In genomic region chr6:43376551-43376981, GRCh38 we compare ENCODE assay signal across 12 cellular contexts. TPM values are rescaled to one million over a fixed set of nuclear protein-coding genes. Genes with fewer than 3 reads are reported as not detected.
A peak's percentile ranks its signal among the peaks of the same experiment; 100 is the strongest.
DNase-seq lines count a peak whose midpoint lies in the region; ATAC-seq, FAIRE-seq and TF ChIP-seq lines count a peak whose summit lies in the region.
"Had no signal": no experiment of that assay in that cellular context is flagged by ENCODE, and none has a peak within 500 bp of the region (broad histone marks: within the 10 kb centered on the region; RNA-seq: fewer than 3 reads in every experiment).

No MANE protein-coding gene starts in this region.

- no peaks in the 10 kb centered on the region for H3K4me1 Mint-ChIP-seq in chondrocyte (ENCODE audit: low read depth)

- no peak overlapping the region for H3K4me3 Mint-ChIP-seq in chondrocyte (ENCODE audit: unreplicated experiment)

- no peaks in the 10 kb centered on the region for H3K36me3 Mint-ChIP-seq in chondrocyte (ENCODE audit: low read depth)

- no peaks in the 10 kb centered on the region for H3K9me1 ChIP-seq in keratinocyte (ENCODE audit: control insufficient read depth, extremely low read depth, insufficient read depth, low read length)

- peaks cover 20% of the 10 kb centered on the region for H3K27me3 Mint-ChIP-seq in chondrocyte (ENCODE audit: low read depth)

- H2AFZ ChIP-seq in keratinocyte (ENCODE audit: control insufficient read depth, low read length): peak overlapping the region; percentile 14

- H3K9me3 Mint-ChIP-seq in chondrocyte (ENCODE audit: low read depth): no peaks in the 10 kb centered on the region

- ATAC-seq in GM21390 (IDR thresholded peaks at IDR 0.05; ENCODE audit: unreplicated experiment): peak; percentile 51
- ATAC-seq: heart left ventricle had no signal

- H3K9ac ChIP-seq in keratinocyte (ENCODE audit: control insufficient read depth, extremely low read depth, insufficient read depth, low read length): no peak overlapping the region

- peak overlapping the region; percentile 70 for H3K27ac ChIP-seq in keratinocyte (ENCODE audit: control insufficient read depth, insufficient read depth, low read length)
- H3K27ac ChIP-seq: heart left ventricle had no signal

- TF ChIP-seq CTCF in keratinocyte (optimal IDR thresholded peaks at IDR 0.05 in 1 of 3, IDR thresholded peaks at IDR 0.05 in 1 of 3, conservative IDR thresholded peaks at IDR 0.05 in 1 of 3; ENCODE audit: extremely low read depth in 1 of 3, insufficient read depth in 2 of 3, low read length in 3 of 3) (no peak), chondrocyte (IDR thresholded peaks at IDR 0.05) (no peak)

- H3K4me3 ChIP-seq in keratinocyte (ENCODE audit: control insufficient read depth in 2 of 3, extremely low read depth in 1 of 3, insufficient read depth in 2 of 3, low read depth in 1 of 3, low read length in 3 of 3): no peak overlapping the region
- H3K4me3 ChIP-seq: heart left ventricle had no signal

- no peaks in the 10 kb centered on the region for H4K20me1 ChIP-seq in keratinocyte (ENCODE audit: control insufficient read depth, extremely low read depth, insufficient read depth, low read length)

- no peak overlapping the region for H3K4me2 ChIP-seq in keratinocyte (ENCODE audit: control insufficient read depth, extremely low read depth, insufficient read depth, low read depth, low read length)

- peak; percentile 85 for FAIRE-seq in GM18507 (lab: Jason Lieb, UNC)
- peak; percentile 82 for FAIRE-seq in keratinocyte (lab: Jason Lieb, UNC)
- FAIRE-seq: D721Med had no signal

- H3K36me3 ChIP-seq in keratinocyte (ENCODE audit: control insufficient read depth in 2 of 2, extremely low read depth in 1 of 2, insufficient read depth in 2 of 2, low read length in 2 of 2): no peaks in the 10 kb centered on the region
- H3K36me3 ChIP-seq: heart left ventricle had no signal

- H3K4me1 ChIP-seq in keratinocyte (ENCODE audit: control insufficient read depth, extremely low read depth, insufficient read depth, low read length): peaks cover 14% of the 10 kb centered on the region
- H3K4me1 ChIP-seq: heart left ventricle had no signal

- H3K9me3 ChIP-seq in keratinocyte (ENCODE audit: control insufficient read depth, low read depth, low read length): no peaks in the 10 kb centered on the region
- H3K9me3 ChIP-seq: heart left ventricle had no signal

- no peaks in the 10 kb centered on the region for H3K27me3 ChIP-seq in keratinocyte (ENCODE audit: control insufficient read depth, extremely low read depth, insufficient read depth, low read length)

- dilution Hi-C loops in keratinocyte (cut with MboI; ENCODE audit: extremely low pct_ligation_motif_present, low sequenced_read_pairs): no loop called here

- H3K79me2 ChIP-seq in keratinocyte (ENCODE audit: control insufficient read depth, insufficient read depth, low read length): no peaks in the 10 kb centered on the region

- DNase-seq in GM18507 (ENCODE audit: extremely low spot score, insufficient read length, low read depth) (no peak), NCI-H226 (peak; percentile 62), keratinocyte (ENCODE audit: low read depth, low spot score) (peak; percentile 56), chondrocyte (ENCODE audit: low spot score) (no peak), cardiac septum (ENCODE audit: low spot score) (no peak)
- no peak for DNase-seq in effector CD4-positive, alpha-beta T cell
- DNase-seq in activated effector memory CD4-positive, alpha-beta T cell treated with Interleukin-2 at 50 U/mL for 16 hours: no peak
- DNase-seq: activated CD4-positive, CD25-positive, alpha-beta regulatory T cell; heart left ventricle; NK-92 treated with Interleukin-12 subunit alpha and Interleukin-12 subunit beta, amount 100 ng/mL, for 24 hours had no signal

- H3K27ac Mint-ChIP-seq in chondrocyte (ENCODE audit: unreplicated experiment): no peak overlapping the region

- intact Hi-C loops in cardiac septum (cut with DNase I): no loop called here

RNA-seq across cellular contexts. Expression of gene ZNF318, which starts 7.1 kb away (rescaled TPM):
- 11.4 to 15.9 TPM (median 14.6 TPM) in 3 replicates for polyA plus RNA-seq in keratinocyte
- 7.6 TPM for polyA plus RNA-seq in keratinocyte (2011; ENCODE audit: low read depth)
- polyA plus RNA-seq in keratinocyte (2011; cell fraction: cytosol; rRNA removed): 7.9 and 12.9 TPM in 2 replicates
- polyA plus RNA-seq in keratinocyte (2011; cell fraction: nucleus; rRNA removed): 29.3 and 36.5 TPM in 2 replicates
- 5.6 and 11.5 TPM in 2 replicates for polyA plus RNA-seq in keratinocyte (2012; ENCODE audit: low replicate concordance)
- 27.8 to 33.7 TPM (median 29.8 TPM) in 3 replicates for polyA minus RNA-seq in keratinocyte
- 13.2 TPM for polyA minus RNA-seq in keratinocyte (2011; cell fraction: cytosol; rRNA and poly(A)+ RNA removed)
- polyA minus RNA-seq in keratinocyte (2011; cell fraction: nucleus; rRNA and poly(A)+ RNA removed): 19.5 and 30.5 TPM in 2 replicates
- 18.7 to 23.6 TPM (median 19.8 TPM) in 3 replicates for total RNA-seq in chondrocyte
- total RNA-seq in cardiac septum: 13.8 TPM

RNA-seq across cellular contexts. Expression of gene ABCC10, which starts 50.8 kb away (rescaled TPM):
- polyA plus RNA-seq in keratinocyte: 17.9 to 30.1 TPM (median 23.0 TPM) in 3 replicates
- polyA plus RNA-seq in keratinocyte (2011; ENCODE audit: low read depth): 3.5 TPM
- 9.9 and 14.6 TPM in 2 replicates for polyA plus RNA-seq in keratinocyte (2011; cell fraction: cytosol; rRNA removed)
- polyA plus RNA-seq in keratinocyte (2011; cell fraction: nucleus; rRNA removed): 103 and 119 TPM in 2 replicates
- 13.7 and 28.9 TPM in 2 replicates for polyA plus RNA-seq in keratinocyte (2012; ENCODE audit: low replicate concordance)
- 33.9 to 46.4 TPM (median 35.0 TPM) in 3 replicates for polyA minus RNA-seq in keratinocyte
- polyA minus RNA-seq in keratinocyte (2011; cell fraction: cytosol; rRNA and poly(A)+ RNA removed): 29.9 TPM
- 84.7 and 90.7 TPM in 2 replicates for polyA minus RNA-seq in keratinocyte (2011; cell fraction: nucleus; rRNA and poly(A)+ RNA removed)
- 42.5 to 43.2 TPM (median 43.1 TPM) in 3 replicates for total RNA-seq in chondrocyte
- 9.3 TPM for total RNA-seq in cardiac septum

Comparison
In these comparisons a context has a peak if more than half of its experiments do, and no peak if none do; other contexts are left out.
1. DNase-seq: peak in NCI-H226 (single experiment) and keratinocyte (single experiment); none in GM18507 (single experiment), effector CD4-positive, alpha-beta T cell (single experiment), chondrocyte (single experiment), cardiac septum (single experiment) and activated effector memory CD4-positive, alpha-beta T cell treated with Interleukin-2 at 50 U/mL for 16 hours (single experiment).